In the genomic region with DNA sequence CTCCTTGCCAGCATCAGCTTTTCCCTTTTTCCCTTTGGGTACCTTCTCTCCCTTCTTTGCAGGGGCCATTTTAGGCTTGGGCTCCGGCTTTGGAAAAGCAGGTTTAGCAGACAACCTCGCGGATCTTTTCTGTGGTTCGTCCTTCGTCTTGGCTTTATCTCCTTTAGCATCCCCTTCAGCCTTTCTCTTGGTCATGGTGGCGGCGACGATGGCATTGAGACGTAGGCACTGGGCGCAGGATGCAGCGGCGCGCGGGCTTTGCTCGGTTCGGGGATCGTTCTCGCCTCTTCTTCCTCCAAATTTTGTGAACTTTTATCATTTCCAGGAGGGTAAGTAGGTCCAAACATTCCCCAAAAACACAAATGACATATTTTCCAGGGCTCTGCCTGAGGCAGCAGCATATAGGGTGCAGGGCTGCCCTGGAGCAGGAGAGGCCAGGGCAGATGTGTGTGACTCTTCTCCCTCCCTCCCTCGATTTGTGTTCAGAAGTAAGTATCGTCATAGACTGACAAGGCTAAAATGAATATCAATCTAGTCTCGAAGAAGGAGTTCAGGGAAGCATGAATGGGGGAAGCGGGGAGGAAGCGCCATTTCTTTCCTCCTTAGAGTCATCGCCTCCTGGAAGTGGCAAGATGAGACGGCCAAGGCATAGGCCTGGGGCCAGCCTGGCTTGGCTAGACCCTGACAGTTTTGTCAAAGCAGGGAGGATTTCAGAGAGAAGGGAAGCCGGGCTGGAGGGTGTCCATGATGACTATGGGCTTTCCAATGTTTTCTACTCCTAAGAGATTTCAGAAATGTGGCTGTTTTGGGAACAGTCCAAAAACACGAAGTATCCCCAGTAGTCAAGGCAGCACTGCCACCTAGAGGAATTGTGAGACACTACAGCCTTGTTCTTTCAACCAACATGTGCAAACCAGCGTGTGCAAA, we compare ENCODE assay signal across 8 cellular contexts. TPM values are rescaled to one million over a fixed set of nuclear protein-coding genes. Genes with fewer than 3 reads are reported as not detected.
DNase-seq lines count a peak whose midpoint lies in the region; ATAC-seq and TF ChIP-seq lines count a peak whose summit lies in the region.

No MANE protein-coding gene starts in this region.

- no peaks in the 10 kb centered on the region for H3K9me2 ChIP-seq in SK-N-SH

- no peak overlapping the region for H3K27ac Mint-ChIP-seq in glutamatergic neuron (ENCODE audit: unreplicated experiment)

- no peaks in the 10 kb centered on the region for H3K9me3 ChIP-seq in SK-N-SH

- peak overlapping the region in 1 of 2 experiments; percentile 33; a peak in 1 of 4 replicates for H3K27ac ChIP-seq in SK-N-SH (ENCODE audit: low read depth in 2 of 2, low read length in 1 of 2)

- TF ChIP-seq EP300 in SK-N-SH (IDR thresholded peaks at IDR 0.05; ENCODE audit: borderline replicate concordance in 1 of 2, low read depth in 1 of 2, low read length in 1 of 2), result no peak; a peak in 1 of 4 replicates

- H3K36me3 ChIP-seq in GM06990 (ENCODE audit: control insufficient read depth, insufficient read depth, low read length) (no peaks in the 10 kb centered on the region), SK-N-SH (replicated peaks in 1 of 2; ENCODE audit: control insufficient read depth in 1 of 2, insufficient read depth in 2 of 2, low read length in 1 of 2) (no peaks in the 10 kb centered on the region)

- peak overlapping the region; percentile 72; the same call in 1 of the 2 replicates for H2AFZ ChIP-seq in SK-N-SH (ENCODE audit: low read depth)

- CTCF ChIA-PET in SK-N-SH (lab: Yijun Ruan, JAX), result interaction anchor here (0.7 to 2.2 kb wide), 20 partner anchors 10 to 351 kb away, joined by 3 to 10 read pairs (median 4); a partner anchor contains a TSS

- no peak overlapping the region for H3K9ac ChIP-seq in SK-N-SH

- DNase-seq in GM06990 (ENCODE audit: extremely low read depth, insufficient read length), result no peak
- peak; percentile 55 for DNase-seq in NCI-H1105 (lab: John Stamatoyannopoulos, UW)
- DNase-seq in SK-N-SH, result peak; percentile 85
- peak; percentile 11 for DNase-seq in activated naive CD8-positive, alpha-beta T cell treated with anti-CD3 and anti-CD28 coated beads, Interleukin-2, amount 50 U/mL, for 16 hours (ENCODE audit: low read depth, low spot score)
- peak; percentile 61 for DNase-seq in glutamatergic neuron
- DNase-seq in pons (ENCODE audit: low spot score), result peak; percentile 97

- H3K36me3 Mint-ChIP-seq in glutamatergic neuron (ENCODE audit: unreplicated experiment), result peaks cover 19% of the 10 kb centered on the region

- H3K27me3 ChIP-seq in GM06990 (replicated peaks; ENCODE audit: control insufficient read depth, insufficient read depth, low read length) (no peaks in the 10 kb centered on the region), SK-N-SH (ENCODE audit: insufficient read depth) (no peaks in the 10 kb centered on the region)

- TF ChIP-seq CTCF in GM06990 (IDR thresholded peaks at IDR 0.05; ENCODE audit: insufficient read depth, low read length, poor library complexity, severe bottlenecking) (peak; percentile 72), SK-N-SH (IDR thresholded peaks at IDR 0.05) (peak; percentile 99), glutamatergic neuron (IDR thresholded peaks at IDR 0.05; ENCODE audit: partially characterized antibody, unreplicated experiment) (peak; percentile 81)

- H3K79me2 ChIP-seq in SK-N-SH (ENCODE audit: insufficient read depth), result no peaks in the 10 kb centered on the region

- H4K20me1 ChIP-seq in SK-N-SH (ENCODE audit: insufficient read depth), result no peaks in the 10 kb centered on the region

- peaks cover 7% of the 10 kb centered on the region for H3K9me3 Mint-ChIP-seq in glutamatergic neuron (ENCODE audit: unreplicated experiment)

- peaks cover 1% of the 10 kb centered on the region for H3K4me1 Mint-ChIP-seq in glutamatergic neuron (ENCODE audit: low read depth, unreplicated experiment)

- no peak for ATAC-seq in HG02678 (IDR thresholded peaks at IDR 0.05; ENCODE audit: unreplicated experiment)
- no peak for ATAC-seq in GM18519 (IDR thresholded peaks at IDR 0.05; ENCODE audit: low FRiP score, unreplicated experiment)

- no peaks in the 10 kb centered on the region for H3F3A ChIP-seq in SK-N-SH (replicated peaks; ENCODE audit: insufficient read depth)

- peaks cover 2% of the 10 kb centered on the region for H3K27me3 Mint-ChIP-seq in glutamatergic neuron (ENCODE audit: unreplicated experiment)

- WGBS in SK-N-SH (ENCODE audit: low lambda C conversion rate), result 80% methylated on average over 28 of the region's 28 CpGs

- peaks cover 0 to 4% of the 10 kb centered on the region in 2 experiments; a peak in 1 of 4 replicates for H3K4me1 ChIP-seq in SK-N-SH (ENCODE audit: control insufficient read depth in 1 of 2, insufficient read depth in 2 of 2, low read depth in 1 of 2, low read length in 1 of 2)

- POLR2A ChIA-PET in SK-N-SH (lab: Yijun Ruan, JAX), result no interaction called here

- H3K4me3 ChIP-seq in GM06990 (replicated peaks; ENCODE audit: low read depth, low read length) (no peak overlapping the region), SK-N-SH (ENCODE audit: low read depth in 2 of 2, low read length in 1 of 2) (no peak overlapping the region; a peak in 1 of 4 replicates)

- H3K4me3 Mint-ChIP-seq in glutamatergic neuron (ENCODE audit: unreplicated experiment), result no peak overlapping the region

- no peak overlapping the region for H3K4me2 ChIP-seq in SK-N-SH

- TF ChIP-seq RAD21 in SK-N-SH (IDR thresholded peaks at IDR 0.05; ENCODE audit: low read length), result peak; percentile 100

TF ChIP-seq in SK-N-SH, 30 proteins besides CTCF, POLR2A, EP300 and RAD21 (continues in another document):
- TF ChIP-seq, protein P1, sequence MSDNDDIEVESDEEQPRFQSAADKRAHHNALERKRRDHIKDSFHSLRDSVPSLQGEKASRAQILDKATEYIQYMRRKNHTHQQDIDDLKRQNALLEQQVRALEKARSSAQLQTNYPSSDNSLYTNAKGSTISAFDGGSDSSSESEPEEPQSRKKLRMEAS (IDR thresholded peaks at IDR 0.05; ENCODE audit: low read depth), result peak; percentile 61; the same call in 1 of the 2 replicates
- no peak for TF ChIP-seq FOSL2 (IDR thresholded peaks at IDR 0.05; ENCODE audit: borderline replicate concordance, low read depth)
- TF ChIP-seq SIN3A (IDR thresholded peaks at IDR 0.05; ENCODE audit: borderline replicate concordance, low read depth, low read length), result peak; percentile 64; the same call in 1 of the 2 replicates
- TF ChIP-seq, protein P2, sequence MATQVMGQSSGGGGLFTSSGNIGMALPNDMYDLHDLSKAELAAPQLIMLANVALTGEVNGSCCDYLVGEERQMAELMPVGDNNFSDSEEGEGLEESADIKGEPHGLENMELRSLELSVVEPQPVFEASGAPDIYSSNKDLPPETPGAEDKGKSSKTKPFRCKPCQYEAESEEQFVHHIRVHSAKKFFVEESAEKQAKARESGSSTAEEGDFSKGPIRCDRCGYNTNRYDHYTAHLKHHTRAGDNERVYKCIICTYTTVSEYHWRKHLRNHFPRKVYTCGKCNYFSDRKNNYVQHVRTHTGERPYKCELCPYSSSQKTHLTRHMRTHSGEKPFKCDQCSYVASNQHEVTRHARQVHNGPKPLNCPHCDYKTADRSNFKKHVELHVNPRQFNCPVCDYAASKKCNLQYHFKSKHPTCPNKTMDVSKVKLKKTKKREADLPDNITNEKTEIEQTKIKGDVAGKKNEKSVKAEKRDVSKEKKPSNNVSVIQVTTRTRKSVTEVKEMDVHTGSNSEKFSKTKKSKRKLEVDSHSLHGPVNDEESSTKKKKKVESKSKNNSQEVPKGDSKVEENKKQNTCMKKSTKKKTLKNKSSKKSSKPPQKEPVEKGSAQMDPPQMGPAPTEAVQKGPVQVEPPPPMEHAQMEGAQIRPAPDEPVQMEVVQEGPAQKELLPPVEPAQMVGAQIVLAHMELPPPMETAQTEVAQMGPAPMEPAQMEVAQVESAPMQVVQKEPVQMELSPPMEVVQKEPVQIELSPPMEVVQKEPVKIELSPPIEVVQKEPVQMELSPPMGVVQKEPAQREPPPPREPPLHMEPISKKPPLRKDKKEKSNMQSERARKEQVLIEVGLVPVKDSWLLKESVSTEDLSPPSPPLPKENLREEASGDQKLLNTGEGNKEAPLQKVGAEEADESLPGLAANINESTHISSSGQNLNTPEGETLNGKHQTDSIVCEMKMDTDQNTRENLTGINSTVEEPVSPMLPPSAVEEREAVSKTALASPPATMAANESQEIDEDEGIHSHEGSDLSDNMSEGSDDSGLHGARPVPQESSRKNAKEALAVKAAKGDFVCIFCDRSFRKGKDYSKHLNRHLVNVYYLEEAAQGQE (IDR thresholded peaks at IDR 0.05; ENCODE audit: low read depth, low read length), result no peak
- peak; percentile 60; the same call in 1 of the 2 replicates for TF ChIP-seq RCOR1 (IDR thresholded peaks at IDR 0.05; ENCODE audit: low read length)
- TF ChIP-seq, protein P3, sequence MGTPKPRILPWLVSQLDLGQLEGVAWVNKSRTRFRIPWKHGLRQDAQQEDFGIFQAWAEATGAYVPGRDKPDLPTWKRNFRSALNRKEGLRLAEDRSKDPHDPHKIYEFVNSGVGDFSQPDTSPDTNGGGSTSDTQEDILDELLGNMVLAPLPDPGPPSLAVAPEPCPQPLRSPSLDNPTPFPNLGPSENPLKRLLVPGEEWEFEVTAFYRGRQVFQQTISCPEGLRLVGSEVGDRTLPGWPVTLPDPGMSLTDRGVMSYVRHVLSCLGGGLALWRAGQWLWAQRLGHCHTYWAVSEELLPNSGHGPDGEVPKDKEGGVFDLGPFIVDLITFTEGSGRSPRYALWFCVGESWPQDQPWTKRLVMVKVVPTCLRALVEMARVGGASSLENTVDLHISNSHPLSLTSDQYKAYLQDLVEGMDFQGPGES (IDR thresholded peaks at IDR 0.05; ENCODE audit: low read depth, low read length), result no peak
- TF ChIP-seq RXRA (IDR thresholded peaks at IDR 0.05; ENCODE audit: borderline replicate concordance, low read depth), result no peak

RNA-seq across cellular contexts. Expression of a gene that starts 13.2 kb away (rescaled TPM):
- polyA plus RNA-seq in SK-N-SH (2012; rRNA removed), result not detected in 2 replicates
- not detected in 2 replicates for polyA plus RNA-seq in SK-N-SH (2012; cell fraction: cytosol; rRNA removed)
- not detected in 2 replicates for polyA plus RNA-seq in SK-N-SH (2012; cell fraction: nucleus; rRNA removed)
- not detected for total RNA-seq in glutamatergic neuron (ENCODE audit: unreplicated experiment)

RNA-seq across cellular contexts. Expression of a gene that starts 43.6 kb away (rescaled TPM):
- polyA plus RNA-seq in SK-N-SH (2012; rRNA removed), result 25.6 and 31.8 TPM in 2 replicates
- 28.9 and 29.8 TPM in 2 replicates for polyA plus RNA-seq in SK-N-SH (2012; cell fraction: cytosol; rRNA removed)
- polyA plus RNA-seq in SK-N-SH (2012; cell fraction: nucleus; rRNA removed), result 37.3 and 52.2 TPM in 2 replicates
- total RNA-seq in glutamatergic neuron (ENCODE audit: unreplicated experiment), result 59.6 TPM
